ENCODE assay signal across 19 cellular contexts in genomic region chr20:46650575-46651090, GRCh38. TPM values are rescaled to one million over a fixed set of nuclear protein-coding genes. Genes with fewer than 3 reads are reported as not detected.
DNase-seq lines count a peak whose midpoint lies in the region; ATAC-seq, FAIRE-seq and TF ChIP-seq lines count a peak whose summit lies in the region.
"Had no signal": no experiment of that assay in that cellular context is flagged by ENCODE, and none has a peak within 500 bp of the region (broad histone marks: within the 10 kb centered on the region; RNA-seq: fewer than 3 reads in every experiment).

No MANE protein-coding gene starts in this region.

- peaks cover 13% of the 10 kb centered on the region for H3K27me3 Mint-ChIP-seq in GM23338 (ENCODE audit: insufficient read depth, low read depth, poor library complexity)
- peaks cover 25% of the 10 kb centered on the region for H3K27me3 Mint-ChIP-seq in astrocyte (ENCODE audit: low read depth, unreplicated experiment)
- H3K27me3 Mint-ChIP-seq in neural progenitor cell (ENCODE audit: insufficient read depth, low read depth): peaks cover 4% of the 10 kb centered on the region

- H3K27ac Mint-ChIP-seq in GM23338 (no peak overlapping the region), astrocyte (ENCODE audit: unreplicated experiment) (no peak overlapping the region), neural progenitor cell (peak overlapping the region; percentile 5)
- H3K27ac Mint-ChIP-seq: activated naive CD4-positive, alpha-beta T cell treated with anti-CD3 and anti-CD28 coated beads, Interleukin-2, amount 50 U/mL, for 72 hours; memory B cell; natural killer cell had no signal

- H3K79me2 ChIP-seq in GM23338 (replicated peaks; ENCODE audit: insufficient read depth): no peaks in the 10 kb centered on the region
- no peaks in the 10 kb centered on the region for H3K79me2 ChIP-seq in astrocyte (ENCODE audit: insufficient read depth, low read length)
- H3K79me2 ChIP-seq in neural progenitor cell (ENCODE audit: low read depth): no peaks in the 10 kb centered on the region

- H2AFZ ChIP-seq in GM23338 (peak overlapping the region; percentile 94; the same call in 1 of the 2 replicates), astrocyte (ENCODE audit: low read depth, low read length) (no peak overlapping the region), neural progenitor cell (replicated peaks) (peak overlapping the region; percentile 85)

- H3K36me3 Mint-ChIP-seq in GM23338 (ENCODE audit: low read depth) (no peaks in the 10 kb centered on the region), astrocyte (ENCODE audit: low read depth, unreplicated experiment) (no peaks in the 10 kb centered on the region), neural progenitor cell (no peaks in the 10 kb centered on the region)
- H3K36me3 Mint-ChIP-seq: memory B cell had no signal

- intact Hi-C loops in uterus (cut with DNase I; ENCODE audit: low total_unique reads): no loop called here

- H3F3A ChIP-seq in GM23338 (replicated peaks; ENCODE audit: low read depth) (no peaks in the 10 kb centered on the region), neural progenitor cell (ENCODE audit: low read depth) (peaks cover 33% of the 10 kb centered on the region)

- no CpG with 5 or more reads among the region's 10 CpGs for WGBS in iPS DF 6.9 (ENCODE audit: insufficient coverage, insufficient read length)

- H3K4me1 ChIP-seq in GM23338 (ENCODE audit: insufficient read depth): no peaks in the 10 kb centered on the region
- H3K4me1 ChIP-seq in astrocyte (ENCODE audit: insufficient read depth, low read length): no peaks in the 10 kb centered on the region
- H3K4me1 ChIP-seq in iPS DF 6.9 (ENCODE audit: control insufficient read depth, insufficient read depth, low read length): peaks cover 2% of the 10 kb centered on the region; the same call in 1 of the 2 replicates
- H3K4me1 ChIP-seq in neural progenitor cell: peaks cover 24% of the 10 kb centered on the region
- H3K4me1 ChIP-seq in uterus: peaks cover 0 to 6% of the 10 kb centered on the region in 2 donors
- H3K4me1 ChIP-seq: breast epithelium had no signal

- H3K9ac ChIP-seq in astrocyte (ENCODE audit: low read length) (no peak overlapping the region), neural progenitor cell (no peak overlapping the region)

- peak overlapping the region; percentile 69 for H3K4me3 Mint-ChIP-seq in GM23338
- peak overlapping the region; percentile 43 for H3K4me3 Mint-ChIP-seq in astrocyte (ENCODE audit: unreplicated experiment)
- H3K4me3 Mint-ChIP-seq in neural progenitor cell: peak overlapping the region; percentile 81
- H3K4me3 Mint-ChIP-seq: memory B cell, natural killer cell had no signal

- H3K9me2 ChIP-seq in GM23338 (ENCODE audit: insufficient read depth): no peaks in the 10 kb centered on the region

- H3K9me3 Mint-ChIP-seq in GM23338 (peaks cover 3% of the 10 kb centered on the region; the same call in 1 of the 3 replicates), astrocyte (ENCODE audit: unreplicated experiment) (peaks cover 2% of the 10 kb centered on the region), neural progenitor cell (no peaks in the 10 kb centered on the region)
- H3K9me3 Mint-ChIP-seq: activated naive CD4-positive, alpha-beta T cell treated with anti-CD3 and anti-CD28 coated beads, Interleukin-2, amount 50 U/mL, for 72 hours; natural killer cell had no signal

- no peak overlapping the region for H3K27ac ChIP-seq in GM23338 (ENCODE audit: low read depth)
- no peak overlapping the region for H3K27ac ChIP-seq in astrocyte (ENCODE audit: low read depth, low read length)
- H3K27ac ChIP-seq in iPS DF 6.9 (ENCODE audit: low read length): no peak overlapping the region
- H3K27ac ChIP-seq in neural progenitor cell: no peak overlapping the region
- H3K27ac ChIP-seq in uterus: no peak overlapping the region
- H3K27ac ChIP-seq: breast epithelium had no signal

- TF ChIP-seq POLR2A in uterus (IDR thresholded peaks at IDR 0.05): no peak

- H3K36me3 ChIP-seq in GM23338 (ENCODE audit: insufficient read depth) (no peaks in the 10 kb centered on the region), astrocyte (ENCODE audit: insufficient read depth, low read length) (no peaks in the 10 kb centered on the region), iPS DF 6.9 (ENCODE audit: control insufficient read depth, insufficient read depth, low read length) (no peaks in the 10 kb centered on the region), neural progenitor cell (no peaks in the 10 kb centered on the region), uterus (no peaks in the 10 kb centered on the region)
- H3K36me3 ChIP-seq: breast epithelium had no signal

- peak overlapping the region; percentile 76 for H3K4me2 ChIP-seq in GM23338
- H3K4me2 ChIP-seq in astrocyte (ENCODE audit: low read length): peak overlapping the region; percentile 41
- peak overlapping the region; percentile 68 for H3K4me2 ChIP-seq in neural progenitor cell

- H3K27me3 ChIP-seq in GM23338 (ENCODE audit: insufficient read depth): peaks cover 28% of the 10 kb centered on the region
- peaks cover 17% of the 10 kb centered on the region for H3K27me3 ChIP-seq in astrocyte (ENCODE audit: insufficient read depth, low read length)
- H3K27me3 ChIP-seq in iPS DF 6.9 (ENCODE audit: control insufficient read depth, insufficient read depth, low read length): peaks cover 4% of the 10 kb centered on the region; the same call in 1 of the 2 replicates
- peaks cover 39% of the 10 kb centered on the region for H3K27me3 ChIP-seq in neural progenitor cell
- H3K27me3 ChIP-seq in uterus: peaks cover 0 to 6% of the 10 kb centered on the region in 2 donors

- H3K9me3 ChIP-seq in astrocyte (ENCODE audit: insufficient read depth, low read depth, low read length) (no peaks in the 10 kb centered on the region), iPS DF 6.9 (ENCODE audit: control insufficient read depth, insufficient read depth, low read length) (no peaks in the 10 kb centered on the region), neural progenitor cell (ENCODE audit: low read depth) (no peaks in the 10 kb centered on the region), uterus (no peaks in the 10 kb centered on the region)
- H3K9me3 ChIP-seq: breast epithelium had no signal

- TF ChIP-seq CTCF in GM23338 (conservative IDR thresholded peaks at IDR 0.05; ENCODE audit: low read depth in 2 of 2) (0 out of 4 replicates have a peak, but pooled peaks of 1 of the 2 experiments have one; percentile 6), astrocyte (IDR thresholded peaks at IDR 0.05; ENCODE audit: insufficient read depth, low read depth, low read length) (no peak), neural progenitor cell (IDR thresholded peaks at IDR 0.05) (no peak), uterus (IDR thresholded peaks at IDR 0.05) (no peak)

- H3K4me3 ChIP-seq in GM23338: peak overlapping the region; percentile 54
- H3K4me3 ChIP-seq in astrocyte (ENCODE audit: insufficient read depth, low read depth, low read length): no peak overlapping the region
- peak overlapping the region; percentile 20; the same call in 1 of the 2 replicates for H3K4me3 ChIP-seq in iPS DF 6.9 (ENCODE audit: low read length)
- H3K4me3 ChIP-seq in neural progenitor cell: peak overlapping the region; percentile 42
- H3K4me3 ChIP-seq in uterus: no peak overlapping the region

- ATAC-seq in GM23338 (no peak), GM21423 (IDR thresholded peaks at IDR 0.05; ENCODE audit: unreplicated experiment) (no peak)
- ATAC-seq: activated naive CD4-positive, alpha-beta T cell treated with anti-CD3 and anti-CD28 coated beads, Interleukin-2, amount 50 U/mL, for 72 hours; esophagus mucosa; natural killer cell had no signal

- H4K20me1 ChIP-seq in GM23338 (replicated peaks; ENCODE audit: insufficient read depth): no peaks in the 10 kb centered on the region; the same call in 1 of the 2 replicates
- no peaks in the 10 kb centered on the region for H4K20me1 ChIP-seq in astrocyte (ENCODE audit: insufficient read depth, low read length)
- peaks cover 13% of the 10 kb centered on the region for H4K20me1 ChIP-seq in neural progenitor cell (ENCODE audit: low read depth)

- no peak for DNase-seq in GM23338 (ENCODE audit: low spot score)
- no peak for DNase-seq in astrocyte (ENCODE audit: low read depth)
- DNase-seq in iPS DF 6.9 (ENCODE audit: low read depth, low spot score): no peak
- DNase-seq in neural progenitor cell (ENCODE audit: low spot score): no peak
- DNase-seq in NCI-H446 treated with DMSO at 0.1 percent for 48 hours (lab: John Stamatoyannopoulos, UW): no peak
- DNase-seq in NCI-H226: no peak
- DNase-seq in uterus: no peak
- DNase-seq: activated CD4-positive, alpha-beta T cell treated with anti-CD3 and anti-CD28 coated beads, Interleukin-2, amount 50 U/mL, for 1 hour; activated T-cell treated with anti-CD3 and anti-CD28 coated beads, Interleukin-2, amount 50 U/mL, for 48 hours; dermis blood vessel endothelial cell; DMS153; natural killer cell; NCI-H345 had no signal

- FAIRE-seq in astrocyte (lab: Jason Lieb, UNC): no peak

- H3K4me1 Mint-ChIP-seq in GM23338: peaks cover 10% of the 10 kb centered on the region
- peaks cover 9% of the 10 kb centered on the region for H3K4me1 Mint-ChIP-seq in astrocyte (ENCODE audit: low read depth, unreplicated experiment)
- peaks cover 38% of the 10 kb centered on the region for H3K4me1 Mint-ChIP-seq in neural progenitor cell
- H3K4me1 Mint-ChIP-seq: memory B cell had no signal

TF ChIP-seq in GM23338, 12 proteins besides CTCF, POLR2A, EP300 and RAD21 (continues in another document):
- no peak for TF ChIP-seq CREB1 (CRISPR knock-in tag; IDR thresholded peaks at IDR 0.05; ENCODE audit: low read depth)

RNA-seq across cellular contexts. Expression of gene SLC13A3, which starts 0.6 kb away (rescaled TPM):
- 8.6 and 9.3 TPM in 2 replicates for total RNA-seq in GM23338 (2014; rRNA removed; shearing (Covaris generic))
- 7.2 and 9.1 TPM in 2 replicates for polyA plus RNA-seq in GM23338 (2016; fragmentation: Nextera tagmentation; extraction: Ambion mirVana)
- 0.50 and 0.66 TPM in 2 replicates for total RNA-seq in astrocyte
- total RNA-seq in neural progenitor cell (ENCODE audit: low replicate concordance): 4.5 and 7.4 TPM in 2 replicates
- total RNA-seq in uterus: 1 to 10 TPM in 2 of 4 donors, under 1 TPM in 1, not detected in 1; under 0.01 to 4.2 (median 4.2) TPM
- total RNA-seq: activated naive CD4-positive, alpha-beta T cell treated with anti-CD3 and anti-CD28 coated beads, Interleukin-2, amount 50 U/mL, for 72 hours; dermis blood vessel endothelial cell; HT1080 had no signal

RNA-seq across cellular contexts. Expression of gene TP53RK, which starts 38.6 kb away (rescaled TPM):
- 24.3 and 26.0 TPM in 2 replicates for total RNA-seq in GM23338 (2014; rRNA removed; shearing (Covaris generic))
- polyA plus RNA-seq in GM23338 (2016; fragmentation: Nextera tagmentation; extraction: Ambion mirVana): 23.1 and 24.2 TPM in 2 replicates
- total RNA-seq in astrocyte (16.0 and 16.7 TPM in 2 replicates), neural progenitor cell (ENCODE audit: low replicate concordance) (15.9 and 16.3 TPM in 2 replicates), uterus (10 to 100 TPM; 14.1 to 64.6 (median 40.2) TPM)

RNA-seq across cellular contexts. Expression of gene SLC2A10, which starts 58.8 kb away (rescaled TPM):
- total RNA-seq in GM23338 (2014; rRNA removed; shearing (Covaris generic)): 7.9 and 14.6 TPM in 2 replicates
- polyA plus RNA-seq in GM23338 (2016; fragmentation: Nextera tagmentation; extraction: Ambion mirVana): 4.3 and 4.9 TPM in 2 replicates
- total RNA-seq in astrocyte (12.7 and 16.1 TPM in 2 replicates), neural progenitor cell (ENCODE audit: low replicate concordance) (9.2 and 9.6 TPM in 2 replicates), uterus (10 to 100 TPM in 2 of 4 donors, 1 to 10 TPM in 2; 1.3 to 32.3 (median 12.6) TPM)

Comparison
In these comparisons a context has a peak if more than half of its experiments do, and no peak if none do; other contexts are left out.
1. H3K4me3 ChIP-seq: peak in GM23338 (single experiment), iPS DF 6.9 (single experiment) and neural progenitor cell (single experiment); none in astrocyte (single experiment) and uterus (0 of 2).
2. Peak in every context shown above with its lines, with median percentiles within 50 percentile points of each other: H3K4me2 ChIP-seq and H3K4me3 Mint-ChIP-seq.